In the genomic region with DNA sequence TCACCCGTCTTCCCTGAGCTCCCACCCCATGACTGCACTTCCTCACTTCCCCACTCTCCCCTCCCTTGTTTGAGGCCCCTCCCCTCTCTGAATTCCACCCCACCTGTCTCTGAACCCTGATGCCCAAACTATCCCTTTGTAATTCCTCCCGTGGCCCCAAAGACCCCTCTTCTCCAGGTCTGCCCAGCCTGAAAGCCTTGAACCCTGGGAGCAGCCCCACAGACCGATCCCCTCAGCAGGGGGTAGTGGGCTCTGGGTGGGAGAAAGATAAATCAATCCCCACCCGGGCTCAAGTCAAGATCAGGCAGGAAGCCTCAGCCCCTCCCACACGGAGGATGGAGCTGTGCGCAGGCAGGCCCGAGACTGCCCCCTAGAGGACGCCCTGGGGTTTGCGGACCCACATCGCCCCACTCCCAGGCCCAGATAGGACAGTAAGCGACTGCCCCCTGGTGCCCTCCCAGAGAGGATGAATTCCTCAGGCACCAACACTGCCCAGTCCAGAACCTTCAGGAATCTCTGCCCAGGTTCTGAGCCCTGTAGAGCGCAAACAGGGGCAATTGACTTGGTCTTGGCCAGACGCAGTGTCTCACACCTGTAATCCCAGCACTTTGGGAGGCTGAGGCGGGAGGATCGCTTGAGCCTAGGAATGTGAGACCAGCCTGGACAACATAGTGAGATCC, we compare ENCODE assay signal across 1 cellular context.
TF ChIP-seq lines count a peak whose summit lies in the region.

No MANE protein-coding gene starts in this region.

TF ChIP-seq in K562, 482 proteins besides CTCF, POLR2A, EP300 and RAD21 (continued from another document and continues in another):
- TF ChIP-seq, protein P1, sequence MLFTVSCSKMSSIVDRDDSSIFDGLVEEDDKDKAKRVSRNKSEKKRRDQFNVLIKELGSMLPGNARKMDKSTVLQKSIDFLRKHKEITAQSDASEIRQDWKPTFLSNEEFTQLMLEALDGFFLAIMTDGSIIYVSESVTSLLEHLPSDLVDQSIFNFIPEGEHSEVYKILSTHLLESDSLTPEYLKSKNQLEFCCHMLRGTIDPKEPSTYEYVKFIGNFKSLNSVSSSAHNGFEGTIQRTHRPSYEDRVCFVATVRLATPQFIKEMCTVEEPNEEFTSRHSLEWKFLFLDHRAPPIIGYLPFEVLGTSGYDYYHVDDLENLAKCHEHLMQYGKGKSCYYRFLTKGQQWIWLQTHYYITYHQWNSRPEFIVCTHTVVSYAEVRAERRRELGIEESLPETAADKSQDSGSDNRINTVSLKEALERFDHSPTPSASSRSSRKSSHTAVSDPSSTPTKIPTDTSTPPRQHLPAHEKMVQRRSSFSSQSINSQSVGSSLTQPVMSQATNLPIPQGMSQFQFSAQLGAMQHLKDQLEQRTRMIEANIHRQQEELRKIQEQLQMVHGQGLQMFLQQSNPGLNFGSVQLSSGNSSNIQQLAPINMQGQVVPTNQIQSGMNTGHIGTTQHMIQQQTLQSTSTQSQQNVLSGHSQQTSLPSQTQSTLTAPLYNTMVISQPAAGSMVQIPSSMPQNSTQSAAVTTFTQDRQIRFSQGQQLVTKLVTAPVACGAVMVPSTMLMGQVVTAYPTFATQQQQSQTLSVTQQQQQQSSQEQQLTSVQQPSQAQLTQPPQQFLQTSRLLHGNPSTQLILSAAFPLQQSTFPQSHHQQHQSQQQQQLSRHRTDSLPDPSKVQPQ (CRISPR knock-in tag; IDR thresholded peaks at IDR 0.05; ENCODE audit: borderline replicate concordance): no peak
- TF ChIP-seq, protein P2, sequence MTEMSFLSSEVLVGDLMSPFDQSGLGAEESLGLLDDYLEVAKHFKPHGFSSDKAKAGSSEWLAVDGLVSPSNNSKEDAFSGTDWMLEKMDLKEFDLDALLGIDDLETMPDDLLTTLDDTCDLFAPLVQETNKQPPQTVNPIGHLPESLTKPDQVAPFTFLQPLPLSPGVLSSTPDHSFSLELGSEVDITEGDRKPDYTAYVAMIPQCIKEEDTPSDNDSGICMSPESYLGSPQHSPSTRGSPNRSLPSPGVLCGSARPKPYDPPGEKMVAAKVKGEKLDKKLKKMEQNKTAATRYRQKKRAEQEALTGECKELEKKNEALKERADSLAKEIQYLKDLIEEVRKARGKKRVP (CRISPR knock-in tag; IDR thresholded peaks at IDR 0.05): no peak
- TF ChIP-seq RBM39 (optimal IDR thresholded peaks at IDR 0.05; ENCODE audit: low read depth, low read length): no peak
- TF ChIP-seq E2F3 (CRISPR knock-in tag; IDR thresholded peaks at IDR 0.05): no peak
- TF ChIP-seq PML (IDR thresholded peaks at IDR 0.05; ENCODE audit: low read length): peak; percentile 56; the same call in 1 of the 2 replicates
- TF ChIP-seq ADNP (tag; IDR thresholded peaks at IDR 0.05): peak; percentile 86
- peak; percentile 75 for TF ChIP-seq BHLHE40 (IDR thresholded peaks at IDR 0.05; ENCODE audit: low read length)
- peak; percentile 17; the same call in 1 of the 2 replicates for TF ChIP-seq ETV1 (tag; conservative IDR thresholded peaks at IDR 0.05; ENCODE audit: low read depth)
- no peak for TF ChIP-seq DDX20 (tag; IDR thresholded peaks at IDR 0.05; ENCODE audit: low read depth)
- no peak for TF ChIP-seq ELF1 (tag; IDR thresholded peaks at IDR 0.05)
- TF ChIP-seq KDM1A (IDR thresholded peaks at IDR 0.05): peak; percentile 71 to 74; a peak in 3 of 4 replicates
- TF ChIP-seq FOXM1 (IDR thresholded peaks at IDR 0.05; ENCODE audit: low read depth): no peak
- no peak; the same call in 1 of the 2 replicates for TF ChIP-seq FOXM1 (CRISPR knock-in tag; IDR thresholded peaks at IDR 0.05; ENCODE audit: low read depth)
- no peak for TF ChIP-seq NR2C1 (IDR thresholded peaks at IDR 0.05)
- no peak for TF ChIP-seq NR2C1 (tag; IDR thresholded peaks at IDR 0.05)
- TF ChIP-seq, protein P3, sequence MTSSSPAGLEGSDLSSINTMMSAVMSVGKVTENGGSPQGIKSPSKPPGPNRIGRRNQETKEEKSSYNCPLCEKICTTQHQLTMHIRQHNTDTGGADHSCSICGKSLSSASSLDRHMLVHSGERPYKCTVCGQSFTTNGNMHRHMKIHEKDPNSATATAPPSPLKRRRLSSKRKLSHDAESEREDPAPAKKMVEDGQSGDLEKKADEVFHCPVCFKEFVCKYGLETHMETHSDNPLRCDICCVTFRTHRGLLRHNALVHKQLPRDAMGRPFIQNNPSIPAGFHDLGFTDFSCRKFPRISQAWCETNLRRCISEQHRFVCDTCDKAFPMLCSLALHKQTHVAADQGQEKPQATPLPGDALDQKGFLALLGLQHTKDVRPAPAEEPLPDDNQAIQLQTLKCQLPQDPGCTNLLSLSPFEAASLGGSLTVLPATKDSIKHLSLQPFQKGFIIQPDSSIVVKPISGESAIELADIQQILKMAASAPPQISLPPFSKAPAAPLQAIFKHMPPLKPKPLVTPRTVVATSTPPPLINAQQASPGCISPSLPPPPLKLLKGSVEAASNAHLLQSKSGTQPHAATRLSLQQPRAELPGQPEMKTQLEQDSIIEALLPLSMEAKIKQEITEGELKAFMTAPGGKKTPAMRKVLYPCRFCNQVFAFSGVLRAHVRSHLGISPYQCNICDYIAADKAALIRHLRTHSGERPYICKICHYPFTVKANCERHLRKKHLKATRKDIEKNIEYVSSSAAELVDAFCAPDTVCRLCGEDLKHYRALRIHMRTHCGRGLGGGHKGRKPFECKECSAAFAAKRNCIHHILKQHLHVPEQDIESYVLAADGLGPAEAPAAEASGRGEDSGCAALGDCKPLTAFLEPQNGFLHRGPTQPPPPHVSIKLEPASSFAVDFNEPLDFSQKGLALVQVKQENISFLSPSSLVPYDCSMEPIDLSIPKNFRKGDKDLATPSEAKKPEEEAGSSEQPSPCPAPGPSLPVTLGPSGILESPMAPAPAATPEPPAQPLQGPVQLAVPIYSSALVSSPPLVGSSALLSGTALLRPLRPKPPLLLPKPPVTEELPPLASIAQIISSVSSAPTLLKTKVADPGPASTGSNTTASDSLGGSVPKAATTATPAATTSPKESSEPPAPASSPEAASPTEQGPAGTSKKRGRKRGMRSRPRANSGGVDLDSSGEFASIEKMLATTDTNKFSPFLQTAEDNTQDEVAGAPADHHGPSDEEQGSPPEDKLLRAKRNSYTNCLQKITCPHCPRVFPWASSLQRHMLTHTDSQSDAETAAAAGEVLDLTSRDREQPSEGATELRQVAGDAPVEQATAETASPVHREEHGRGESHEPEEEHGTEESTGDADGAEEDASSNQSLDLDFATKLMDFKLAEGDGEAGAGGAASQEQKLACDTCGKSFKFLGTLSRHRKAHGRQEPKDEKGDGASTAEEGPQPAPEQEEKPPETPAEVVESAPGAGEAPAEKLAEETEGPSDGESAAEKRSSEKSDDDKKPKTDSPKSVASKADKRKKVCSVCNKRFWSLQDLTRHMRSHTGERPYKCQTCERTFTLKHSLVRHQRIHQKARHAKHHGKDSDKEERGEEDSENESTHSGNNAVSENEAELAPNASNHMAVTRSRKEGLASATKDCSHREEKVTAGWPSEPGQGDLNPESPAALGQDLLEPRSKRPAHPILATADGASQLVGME (CRISPR knock-in tag; IDR thresholded peaks at IDR 0.05): peak; percentile 86; the same call in 1 of the 2 replicates
- TF ChIP-seq, protein P4, sequence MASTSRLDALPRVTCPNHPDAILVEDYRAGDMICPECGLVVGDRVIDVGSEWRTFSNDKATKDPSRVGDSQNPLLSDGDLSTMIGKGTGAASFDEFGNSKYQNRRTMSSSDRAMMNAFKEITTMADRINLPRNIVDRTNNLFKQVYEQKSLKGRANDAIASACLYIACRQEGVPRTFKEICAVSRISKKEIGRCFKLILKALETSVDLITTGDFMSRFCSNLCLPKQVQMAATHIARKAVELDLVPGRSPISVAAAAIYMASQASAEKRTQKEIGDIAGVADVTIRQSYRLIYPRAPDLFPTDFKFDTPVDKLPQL (IDR thresholded peaks at IDR 0.05; ENCODE audit: extremely low read depth, insufficient read length): no peak
- TF ChIP-seq, protein P5, sequence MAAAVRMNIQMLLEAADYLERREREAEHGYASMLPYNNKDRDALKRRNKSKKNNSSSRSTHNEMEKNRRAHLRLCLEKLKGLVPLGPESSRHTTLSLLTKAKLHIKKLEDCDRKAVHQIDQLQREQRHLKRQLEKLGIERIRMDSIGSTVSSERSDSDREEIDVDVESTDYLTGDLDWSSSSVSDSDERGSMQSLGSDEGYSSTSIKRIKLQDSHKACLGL (CRISPR knock-in tag; IDR thresholded peaks at IDR 0.05; ENCODE audit: borderline replicate concordance, poor library complexity, severe bottlenecking): no peak
- TF ChIP-seq, protein P6, sequence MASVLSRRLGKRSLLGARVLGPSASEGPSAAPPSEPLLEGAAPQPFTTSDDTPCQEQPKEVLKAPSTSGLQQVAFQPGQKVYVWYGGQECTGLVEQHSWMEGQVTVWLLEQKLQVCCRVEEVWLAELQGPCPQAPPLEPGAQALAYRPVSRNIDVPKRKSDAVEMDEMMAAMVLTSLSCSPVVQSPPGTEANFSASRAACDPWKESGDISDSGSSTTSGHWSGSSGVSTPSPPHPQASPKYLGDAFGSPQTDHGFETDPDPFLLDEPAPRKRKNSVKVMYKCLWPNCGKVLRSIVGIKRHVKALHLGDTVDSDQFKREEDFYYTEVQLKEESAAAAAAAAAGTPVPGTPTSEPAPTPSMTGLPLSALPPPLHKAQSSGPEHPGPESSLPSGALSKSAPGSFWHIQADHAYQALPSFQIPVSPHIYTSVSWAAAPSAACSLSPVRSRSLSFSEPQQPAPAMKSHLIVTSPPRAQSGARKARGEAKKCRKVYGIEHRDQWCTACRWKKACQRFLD (CRISPR knock-in tag; IDR thresholded peaks at IDR 0.05): 0 out of 2 replicates have a peak, but pooled peaks have one; percentile 28
- no peak for TF ChIP-seq SUPT5H (IDR thresholded peaks at IDR 0.05)
- no peak for TF ChIP-seq LARP7 (IDR thresholded peaks at IDR 0.05)
- peak; percentile 94 for TF ChIP-seq SMARCA5 (IDR thresholded peaks at IDR 0.05)
- TF ChIP-seq, protein P7, sequence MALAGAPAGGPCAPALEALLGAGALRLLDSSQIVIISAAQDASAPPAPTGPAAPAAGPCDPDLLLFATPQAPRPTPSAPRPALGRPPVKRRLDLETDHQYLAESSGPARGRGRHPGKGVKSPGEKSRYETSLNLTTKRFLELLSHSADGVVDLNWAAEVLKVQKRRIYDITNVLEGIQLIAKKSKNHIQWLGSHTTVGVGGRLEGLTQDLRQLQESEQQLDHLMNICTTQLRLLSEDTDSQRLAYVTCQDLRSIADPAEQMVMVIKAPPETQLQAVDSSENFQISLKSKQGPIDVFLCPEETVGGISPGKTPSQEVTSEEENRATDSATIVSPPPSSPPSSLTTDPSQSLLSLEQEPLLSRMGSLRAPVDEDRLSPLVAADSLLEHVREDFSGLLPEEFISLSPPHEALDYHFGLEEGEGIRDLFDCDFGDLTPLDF (CRISPR knock-in tag; IDR thresholded peaks at IDR 0.05): peak; percentile 61; the same call in 1 of the 2 replicates
- TF ChIP-seq BMI1 (IDR thresholded peaks at IDR 0.05; ENCODE audit: low read length): 0 out of 2 replicates have a peak, but pooled peaks have one; percentile 52
- TF ChIP-seq SIX5 (IDR thresholded peaks at IDR 0.05; ENCODE audit: borderline replicate concordance in 1 of 2, insufficient read depth in 1 of 2, low read depth in 1 of 2, low read length in 2 of 2): no peak
- TF ChIP-seq, protein P8, sequence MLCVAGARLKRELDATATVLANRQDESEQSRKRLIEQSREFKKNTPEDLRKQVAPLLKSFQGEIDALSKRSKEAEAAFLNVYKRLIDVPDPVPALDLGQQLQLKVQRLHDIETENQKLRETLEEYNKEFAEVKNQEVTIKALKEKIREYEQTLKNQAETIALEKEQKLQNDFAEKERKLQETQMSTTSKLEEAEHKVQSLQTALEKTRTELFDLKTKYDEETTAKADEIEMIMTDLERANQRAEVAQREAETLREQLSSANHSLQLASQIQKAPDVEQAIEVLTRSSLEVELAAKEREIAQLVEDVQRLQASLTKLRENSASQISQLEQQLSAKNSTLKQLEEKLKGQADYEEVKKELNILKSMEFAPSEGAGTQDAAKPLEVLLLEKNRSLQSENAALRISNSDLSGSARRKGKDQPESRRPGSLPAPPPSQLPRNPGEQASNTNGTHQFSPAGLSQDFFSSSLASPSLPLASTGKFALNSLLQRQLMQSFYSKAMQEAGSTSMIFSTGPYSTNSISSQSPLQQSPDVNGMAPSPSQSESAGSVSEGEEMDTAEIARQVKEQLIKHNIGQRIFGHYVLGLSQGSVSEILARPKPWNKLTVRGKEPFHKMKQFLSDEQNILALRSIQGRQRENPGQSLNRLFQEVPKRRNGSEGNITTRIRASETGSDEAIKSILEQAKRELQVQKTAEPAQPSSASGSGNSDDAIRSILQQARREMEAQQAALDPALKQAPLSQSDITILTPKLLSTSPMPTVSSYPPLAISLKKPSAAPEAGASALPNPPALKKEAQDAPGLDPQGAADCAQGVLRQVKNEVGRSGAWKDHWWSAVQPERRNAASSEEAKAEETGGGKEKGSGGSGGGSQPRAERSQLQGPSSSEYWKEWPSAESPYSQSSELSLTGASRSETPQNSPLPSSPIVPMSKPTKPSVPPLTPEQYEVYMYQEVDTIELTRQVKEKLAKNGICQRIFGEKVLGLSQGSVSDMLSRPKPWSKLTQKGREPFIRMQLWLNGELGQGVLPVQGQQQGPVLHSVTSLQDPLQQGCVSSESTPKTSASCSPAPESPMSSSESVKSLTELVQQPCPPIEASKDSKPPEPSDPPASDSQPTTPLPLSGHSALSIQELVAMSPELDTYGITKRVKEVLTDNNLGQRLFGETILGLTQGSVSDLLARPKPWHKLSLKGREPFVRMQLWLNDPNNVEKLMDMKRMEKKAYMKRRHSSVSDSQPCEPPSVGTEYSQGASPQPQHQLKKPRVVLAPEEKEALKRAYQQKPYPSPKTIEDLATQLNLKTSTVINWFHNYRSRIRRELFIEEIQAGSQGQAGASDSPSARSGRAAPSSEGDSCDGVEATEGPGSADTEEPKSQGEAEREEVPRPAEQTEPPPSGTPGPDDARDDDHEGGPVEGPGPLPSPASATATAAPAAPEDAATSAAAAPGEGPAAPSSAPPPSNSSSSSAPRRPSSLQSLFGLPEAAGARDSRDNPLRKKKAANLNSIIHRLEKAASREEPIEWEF (CRISPR knock-in tag; IDR thresholded peaks at IDR 0.05): no peak
- TF ChIP-seq KLF1 (tag; IDR thresholded peaks at IDR 0.05): peak; percentile 53; the same call in 1 of the 2 replicates
- no peak for TF ChIP-seq PRPF4 (IDR thresholded peaks at IDR 0.05; ENCODE audit: insufficient read depth, low read depth, low read length, poor library complexity, severe bottlenecking)
- no peak for TF ChIP-seq POLR2G (IDR thresholded peaks at IDR 0.05; ENCODE audit: low read depth, low read length)
- TF ChIP-seq PPARD (CRISPR knock-in tag; IDR thresholded peaks at IDR 0.05): no peak
- TF ChIP-seq ZNF274 (IDR thresholded peaks at IDR 0.05; ENCODE audit: borderline replicate concordance, low read depth, low read length): no peak
- TF ChIP-seq NBN (IDR thresholded peaks at IDR 0.05; ENCODE audit: low read depth): 0 out of 2 replicates have a peak, but pooled peaks have one; percentile 59
- no peak for TF ChIP-seq PCBP2 (IDR thresholded peaks at IDR 0.05; ENCODE audit: low read depth, low read length, poor library complexity, severe bottlenecking)
- TF ChIP-seq ZNF354B (CRISPR knock-in tag; IDR thresholded peaks at IDR 0.05): no peak
- no peak; the same call in 1 of the 2 replicates for TF ChIP-seq MTA1 (IDR thresholded peaks at IDR 0.05; ENCODE audit: borderline replicate concordance)
- TF ChIP-seq SRSF9 (IDR thresholded peaks at IDR 0.05; ENCODE audit: borderline replicate concordance, low read depth, low read length): no peak
- no peak for TF ChIP-seq STAT5B (CRISPR knock-in tag; IDR thresholded peaks at IDR 0.05)
- peak; percentile 72; the same call in 1 of the 2 replicates for TF ChIP-seq GTF2F1 (IDR thresholded peaks at IDR 0.05; ENCODE audit: low read depth, low read length)
